ENCODE assay signal across 28 cellular contexts in the genomic region with DNA sequence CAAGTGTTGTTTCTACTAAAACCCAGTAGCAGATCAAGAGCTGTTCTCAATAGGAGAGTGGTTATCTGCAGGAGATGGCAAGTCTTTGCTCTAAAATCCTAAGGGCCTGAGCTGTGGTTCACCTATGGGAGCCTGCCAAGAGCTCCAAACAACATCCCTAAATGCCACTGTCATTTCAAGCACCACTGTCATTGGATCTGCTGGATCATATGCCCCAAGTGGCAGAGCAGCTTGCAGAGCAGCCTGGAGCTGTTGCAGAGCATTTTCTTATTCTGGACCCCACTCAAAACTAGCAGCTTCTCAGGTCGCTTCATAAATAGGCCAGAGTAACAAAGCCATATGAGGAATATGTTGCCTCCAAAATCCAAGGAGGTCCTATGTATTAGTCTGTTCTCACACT.
"Had no signal": no experiment of that assay in that cellular context is flagged by ENCODE, and none has a peak within 500 bp of the region (broad histone marks: within the 10 kb centered on the region; RNA-seq: fewer than 3 reads in every experiment).

No MANE protein-coding gene starts in this region.

- DNase-seq: activated B cell treated with CpG ODN at 0.5 μM for 24 hours; activated CD4-positive, alpha-beta memory T cell treated with anti-CD3 and anti-CD28 coated beads for 36 hours; activated CD4-positive, alpha-beta T cell treated with anti-CD3 and anti-CD28 coated beads for 4 hours; activated CD4-positive, alpha-beta T cell treated with anti-CD3 and anti-CD28 coated beads, Interleukin-2, amount 10 ng/mL, durations not matched to agents 24 days and 14 days; activated CD4-positive, alpha-beta T cell treated with anti-CD3 and anti-CD28 coated beads, Interleukin-2, amount 50 U/mL, for 1 hour; activated CD4-positive, alpha-beta T cell treated with anti-CD3 and anti-CD28 coated beads, Interleukin-2, amount 50 U/mL, for 4 hours; activated CD4-positive, CD25-positive, alpha-beta regulatory T cell treated with anti-CD3 and anti-CD28 coated beads, Interleukin-2, amount 50 U/mL, for 72 hours; activated CD8-positive, alpha-beta memory T cell treated with anti-CD3 and anti-CD28 coated beads, Interleukin-2, amount 50 U/mL, for 4 hours; activated CD8-positive, alpha-beta T cell treated with anti-CD3 and anti-CD28 coated beads for 36 hours; activated effector memory CD4-positive, alpha-beta T cell treated with Interleukin-2 at 50 U/mL for 16 hours; activated gamma-delta T cell; activated naive CD4-positive, alpha-beta T cell treated with anti-CD3 and anti-CD28 coated beads, Interleukin-2, amount 10 ng/mL, durations not matched to agents 7 days and 5 days; activated naive CD4-positive, alpha-beta T cell treated with Interleukin-2 at 50 U/mL for 16 hours; activated naive CD8-positive, alpha-beta T cell treated with anti-CD3 and anti-CD28 coated beads, Interleukin-2, amount 10 ng/mL, durations not matched to agents 7 days and 5 days; activated naive CD8-positive, alpha-beta T cell treated with anti-CD3 and anti-CD28 coated beads, Interleukin-2, amount 50 U/mL, for 24 hours; activated T-cell treated with anti-CD3 and anti-CD28 coated beads for 4 hours; activated T-cell treated with anti-CD3 and anti-CD28 coated beads, Interleukin-2, amount 50 U/mL, for 1 hour; activated T-cell treated with anti-CD3 and anti-CD28 coated beads, Interleukin-2, amount 50 U/mL, for 4 hours; amygdala; anterior cingulate cortex; body of pancreas; brain microvascular endothelial cell; T-helper 1 cell; T-helper 2 cell; T-helper 9 cell had no signal

- H3K4me1 ChIP-seq: ascending aorta, body of pancreas, breast epithelium had no signal

- H3K27ac ChIP-seq: ascending aorta, body of pancreas, brain microvascular endothelial cell, breast epithelium, VCaP had no signal

- H3K27me3 ChIP-seq: ascending aorta, body of pancreas, brain microvascular endothelial cell, breast epithelium had no signal

- ATAC-seq: activated CD8-positive, alpha-beta T cell treated with anti-CD3 and anti-CD28 coated beads for 36 hours; activated naive CD8-positive, alpha-beta T cell treated with anti-CD3 and anti-CD28 coated beads, Interleukin-2, amount 50 U/mL, for 24 hours; activated T-cell treated with anti-CD3 and anti-CD28 coated beads, Interleukin-2, amount 50 U/mL, for 4 hours; body of pancreas had no signal

- H3K36me3 ChIP-seq: ascending aorta, brain microvascular endothelial cell, breast epithelium had no signal

- H3K9me3 ChIP-seq: ascending aorta, body of pancreas, breast epithelium had no signal

- H3K4me3 ChIP-seq: ascending aorta, body of pancreas, breast epithelium had no signal
